In the genomic region with DNA sequence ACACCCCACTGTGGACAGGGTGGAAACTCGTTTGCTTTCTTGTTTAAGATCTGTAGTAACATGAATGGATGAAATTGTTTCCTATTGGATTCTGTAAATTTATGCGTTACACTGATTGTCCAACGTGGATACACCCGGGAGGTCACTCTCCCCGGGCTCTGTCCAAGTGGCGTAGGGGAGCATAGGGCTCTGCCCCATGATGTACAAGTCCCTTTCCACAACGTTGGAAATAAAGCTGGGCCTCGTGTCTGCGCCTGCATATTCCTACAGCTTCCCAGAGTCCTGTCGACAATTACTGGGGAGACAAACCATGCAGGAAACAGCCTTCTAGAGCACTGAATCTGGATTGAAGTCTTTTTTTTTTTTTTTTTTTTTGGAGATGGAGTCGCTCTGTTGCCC, we compare ENCODE assay signal across 8 cellular contexts. TPM values are rescaled to one million over a fixed set of nuclear protein-coding genes. Genes with fewer than 3 reads are reported as not detected.
DNase-seq lines count a peak whose midpoint lies in the region; ATAC-seq, FAIRE-seq and TF ChIP-seq lines count a peak whose summit lies in the region.

No MANE protein-coding gene starts in this region.

- peak overlapping the region in 9 of 12 donors; percentile 81 to 94 (median 87) for H3K27ac ChIP-seq in heart left ventricle
- no peak overlapping the region for H3K27ac ChIP-seq in kidney (ENCODE audit: low read depth in 2 of 2, low read length in 2 of 2)

- H3K9me3 Mint-ChIP-seq in activated T-helper 17 cell treated with anti-CD3 and anti-CD28 coated beads, Interleukin-2, amount 50 U/mL, for 72 hours, result no peaks in the 10 kb centered on the region
- H3K9me3 Mint-ChIP-seq in stimulated activated memory B cell treated with anti-CD40 and anti-IgM and Interleukin-4, amounts not matched to agents 10 μg/mL and 1 μg/mL and 100 μg/mL, for 72 hours, result no peaks in the 10 kb centered on the region

- H3K9ac ChIP-seq in kidney (ENCODE audit: low read length in 2 of 2), result peak overlapping the region; percentile 50 to 98

- peak overlapping the region; percentile 66 to 86 (median 78) for H3K4me3 ChIP-seq in heart left ventricle
- H3K4me3 ChIP-seq in kidney (ENCODE audit: low read length in 2 of 2), result peak overlapping the region; percentile 95 to 96

- TF ChIP-seq CTCF in heart left ventricle (IDR thresholded peaks at IDR 0.05) (no peak), kidney (IDR thresholded peaks at IDR 0.05; ENCODE audit: borderline replicate concordance, extremely low read depth, insufficient read depth) (no peak)

- peaks cover 27% of the 10 kb centered on the region for H3K4me1 Mint-ChIP-seq in activated T-helper 17 cell treated with anti-CD3 and anti-CD28 coated beads, Interleukin-2, amount 50 U/mL, for 72 hours
- peaks cover 41% of the 10 kb centered on the region for H3K4me1 Mint-ChIP-seq in stimulated activated memory B cell treated with anti-CD40 and anti-IgM and Interleukin-4, amounts not matched to agents 10 μg/mL and 1 μg/mL and 100 μg/mL, for 72 hours

- DNase-seq in heart left ventricle, result no peak
- DNase-seq in Right ventricle myocardium inferior (ENCODE audit: missing footprints), result no peak
- DNase-seq in kidney, result no peak
- DNase-seq in left lobe of liver (ENCODE audit: low spot score), result no peak
- DNase-seq in GOT3 (lab: John Stamatoyannopoulos, UW), result no peak

- intact Hi-C loops in heart left ventricle (cut with DNase I), result loop anchor here in 2 of 10 donors (5.0 to 10.0 kb wide), 2 partner anchors 72 to 260 kb away; no protein-coding TSS in a partner anchor
- intact Hi-C loops in Right ventricle myocardium inferior (cut with DNase I), result no loop called here
- intact Hi-C loops in kidney (cut with DNase I), result no loop called here

- WGBS in heart left ventricle, 4 donors, result 9 to 11% (median 10%) methylated on average over 11 of the region's 11 CpGs

- H3K27me3 Mint-ChIP-seq in activated T-helper 17 cell treated with anti-CD3 and anti-CD28 coated beads, Interleukin-2, amount 50 U/mL, for 72 hours, result no peaks in the 10 kb centered on the region
- H3K27me3 Mint-ChIP-seq in stimulated activated memory B cell treated with anti-CD40 and anti-IgM and Interleukin-4, amounts not matched to agents 10 μg/mL and 1 μg/mL and 100 μg/mL, for 72 hours, result no peaks in the 10 kb centered on the region

- H3K9me3 ChIP-seq in heart left ventricle, result no peaks in the 10 kb centered on the region
- no peaks in the 10 kb centered on the region for H3K9me3 ChIP-seq in kidney (ENCODE audit: control insufficient read depth in 1 of 2, low read length in 2 of 2)

- peak overlapping the region; percentile 100 for H3K4me3 Mint-ChIP-seq in activated T-helper 17 cell treated with anti-CD3 and anti-CD28 coated beads, Interleukin-2, amount 50 U/mL, for 72 hours
- H3K4me3 Mint-ChIP-seq in stimulated activated memory B cell treated with anti-CD40 and anti-IgM and Interleukin-4, amounts not matched to agents 10 μg/mL and 1 μg/mL and 100 μg/mL, for 72 hours, result peak overlapping the region; percentile 95

- ATAC-seq in heart left ventricle (no peak), Right ventricle myocardium inferior (no peak), left lobe of liver (no peak), GM21786 (IDR thresholded peaks at IDR 0.05; ENCODE audit: unreplicated experiment) (no peak)
- no peak for ATAC-seq in activated T-helper 17 cell treated with anti-CD3 and anti-CD28 coated beads, Interleukin-2, amount 50 U/mL, for 72 hours (replicated peaks)
- ATAC-seq in stimulated activated memory B cell treated with anti-CD40 and anti-IgM and Interleukin-4, amounts not matched to agents 10 μg/mL and 1 μg/mL and 100 μg/mL, for 72 hours, result no peak

- H3K36me3 ChIP-seq in heart left ventricle (peaks cover 0 to 50% (median 44%) of the 10 kb centered on the region in 9 donors), kidney (ENCODE audit: control insufficient read depth in 1 of 2, insufficient read depth in 2 of 2, low read length in 2 of 2) (peaks cover 21 to 29% of the 10 kb centered on the region in 2 donors)

- H3K36me3 Mint-ChIP-seq in activated T-helper 17 cell treated with anti-CD3 and anti-CD28 coated beads, Interleukin-2, amount 50 U/mL, for 72 hours (ENCODE audit: low read depth), result peaks cover 70% of the 10 kb centered on the region
- peaks cover 69% of the 10 kb centered on the region for H3K36me3 Mint-ChIP-seq in stimulated activated memory B cell treated with anti-CD40 and anti-IgM and Interleukin-4, amounts not matched to agents 10 μg/mL and 1 μg/mL and 100 μg/mL, for 72 hours

- FAIRE-seq in kidney (lab: Jason Lieb, UNC), result no peak

- H3K27ac Mint-ChIP-seq in activated T-helper 17 cell treated with anti-CD3 and anti-CD28 coated beads, Interleukin-2, amount 50 U/mL, for 72 hours, result peak overlapping the region; percentile 98
- peak overlapping the region; percentile 99 for H3K27ac Mint-ChIP-seq in stimulated activated memory B cell treated with anti-CD40 and anti-IgM and Interleukin-4, amounts not matched to agents 10 μg/mL and 1 μg/mL and 100 μg/mL, for 72 hours

- peaks cover 6 to 53% (median 34%) of the 10 kb centered on the region in 12 donors for H3K4me1 ChIP-seq in heart left ventricle
- H3K4me1 ChIP-seq in kidney (ENCODE audit: control insufficient read depth in 1 of 2, insufficient read depth in 1 of 2, low read depth in 1 of 2, low read length in 2 of 2), result peaks cover 9 to 15% of the 10 kb centered on the region in 2 donors

- H3K27me3 ChIP-seq in heart left ventricle, result no peaks in the 10 kb centered on the region

- no peak for TF ChIP-seq POLR2A in heart left ventricle (IDR thresholded peaks at IDR 0.05)

RNA-seq across cellular contexts. Expression of a gene that starts 1.4 kb away (rescaled TPM):
- 10 to 100 TPM in 2 of 9 donors, 1 to 10 TPM in 7; 2.4 to 20.1 (median 5.0) TPM for total RNA-seq in heart left ventricle
- polyA plus RNA-seq in heart left ventricle, result 10 to 100 TPM in 1 of 2 donors, 1 to 10 TPM in 1; 3.4 to 24.1 TPM
- 8.5 TPM for total RNA-seq in Right ventricle myocardium inferior
- 100 to 1,000 TPM in 1 of 2 donors, 10 to 100 TPM in 1; 58.6 to 116 TPM for total RNA-seq in activated T-helper 17 cell treated with anti-CD3 and anti-CD28 coated beads, Interleukin-2, amount 50 U/mL, for 72 hours
- 19.9 TPM for total RNA-seq in kidney
- polyA plus RNA-seq in kidney (ENCODE audit: insufficient read depth, low read depth, low replicate concordance), result 5.7 TPM
- 19.3 TPM for total RNA-seq in left lobe of liver

RNA-seq across cellular contexts. Expression of a gene that starts 45.6 kb away (rescaled TPM):
- total RNA-seq in heart left ventricle (10 to 100 TPM in 8 of 9 donors, 1 to 10 TPM in 1; 7.9 to 26.6 (median 15.5) TPM), Right ventricle myocardium inferior (15.9 TPM), kidney (30.2 TPM), left lobe of liver (8.3 TPM)
- polyA plus RNA-seq in heart left ventricle (10 to 100 TPM; 15.1 to 16.8 TPM), kidney (ENCODE audit: insufficient read depth, low read depth, low replicate concordance) (27.7 TPM)
- 10 to 100 TPM; 58.9 to 95.8 TPM for total RNA-seq in activated T-helper 17 cell treated with anti-CD3 and anti-CD28 coated beads, Interleukin-2, amount 50 U/mL, for 72 hours

Comparison
In these comparisons a context has a peak if more than half of its experiments do, and no peak if none do; other contexts are left out.
1. H3K27ac ChIP-seq: peak in heart left ventricle (9 of 12); none in kidney (0 of 2).